ENCODE assay signal across 21 cellular contexts in the genomic region with DNA sequence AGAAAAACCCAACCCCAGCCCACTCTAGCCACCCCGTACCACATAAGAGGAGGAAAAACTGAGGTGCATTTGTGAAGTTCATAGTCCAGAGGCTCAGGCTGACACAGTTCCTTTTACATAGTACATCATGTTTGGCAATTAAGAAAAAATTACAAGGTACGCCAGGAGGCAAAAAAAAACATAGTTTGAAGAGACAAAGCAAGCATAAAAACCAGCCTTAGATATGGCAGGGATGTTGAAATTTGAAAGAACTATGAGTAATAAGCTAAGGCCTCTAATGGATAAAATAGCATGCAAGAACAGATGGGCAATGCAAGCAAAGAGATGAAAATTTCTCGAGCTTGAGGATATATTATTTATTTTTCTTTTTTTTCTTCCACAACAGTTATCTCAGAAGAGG. TPM values are rescaled to one million over a fixed set of nuclear protein-coding genes. Genes with fewer than 3 reads are reported as not detected.
A peak's percentile ranks its signal among the peaks of the same experiment; 100 is the strongest.
DNase-seq lines count a peak whose midpoint lies in the region; ATAC-seq and TF ChIP-seq lines count a peak whose summit lies in the region.
"Had no signal": no experiment of that assay in that cellular context is flagged by ENCODE, and none has a peak within 500 bp of the region (broad histone marks: within the 10 kb centered on the region; RNA-seq: fewer than 3 reads in every experiment).

No MANE protein-coding gene starts in this region.

- H3K27ac ChIP-seq in SK-N-MC = peak overlapping the region; percentile 35; the same call in 1 of the 2 replicates
- H3K27ac ChIP-seq: A549 had no signal

- H3K9me3 Mint-ChIP-seq in mesothelial cell of epicardium (peaks cover 12% of the 10 kb centered on the region), CD14-positive monocyte (peaks cover 0 to 6% (median 2%) of the 10 kb centered on the region in 7 donors)

- H3K36me3 Mint-ChIP-seq in mesothelial cell of epicardium (peaks cover 21% of the 10 kb centered on the region), CD14-positive monocyte (peaks cover 20 to 41% of the 10 kb centered on the region in 2 donors)

- H3K4me3 ChIP-seq in AG10803 (ENCODE audit: low read length) (no peak overlapping the region), SK-N-MC (no peak overlapping the region), fibroblast of mammary gland (ENCODE audit: control insufficient read depth, low read depth, low read length) (no peak overlapping the region)
- H3K4me3 ChIP-seq: A549, GM23338 had no signal

- H3K27ac Mint-ChIP-seq in mesothelial cell of epicardium = peak overlapping the region; percentile 55
- no peak overlapping the region for H3K27ac Mint-ChIP-seq in CD14-positive monocyte
- H3K27ac Mint-ChIP-seq: GM23338 had no signal

- no peaks in the 10 kb centered on the region for H3K9me3 ChIP-seq in SK-N-MC (ENCODE audit: low read depth, low read length)
- H3K9me3 ChIP-seq: A549 had no signal

- intact Hi-C loops in CD14-positive monocyte (cut with micrococcal nuclease) = no loop called here

- DNase-seq in AG10803 (ENCODE audit: low read depth) (peak; percentile 23), SK-N-MC (ENCODE audit: low read depth, low spot score) (no peak), fibroblast of mammary gland (ENCODE audit: low read depth) (peak; percentile 5), mesothelial cell of epicardium (ENCODE audit: low spot score in 2 of 2, unreplicated experiment in 2 of 2) (no peak), CD14-positive monocyte (ENCODE audit: low spot score) (no peak)
- DNase-seq: AML-193; Calu3; CD4-positive, CD25-positive, alpha-beta regulatory T cell; Kasumi-1; MV-4-11; NCI-H1436 treated with DMSO at 0.1 percent for 48 hours; NCI-H345; NCI-H69; NK-92 treated with Interleukin-12 subunit alpha and Interleukin-12 subunit beta, amount 100 ng/mL, for 24 hours; OCI-M1; RPMI8226 had no signal

- ATAC-seq in GM21447 (IDR thresholded peaks at IDR 0.05; ENCODE audit: unreplicated experiment) (no peak), HG02870 (IDR thresholded peaks at IDR 0.05; ENCODE audit: unreplicated experiment) (no peak)
- ATAC-seq: A549, GM23338 had no signal

- H3K36me3 ChIP-seq in SK-N-MC (ENCODE audit: insufficient read depth, low read length) = peaks cover 17% of the 10 kb centered on the region

- no peaks in the 10 kb centered on the region for H3K27me3 Mint-ChIP-seq in mesothelial cell of epicardium (ENCODE audit: low read depth)
- peaks cover 0 to 1% (median 1%) of the 10 kb centered on the region in 3 donors for H3K27me3 Mint-ChIP-seq in CD14-positive monocyte (ENCODE audit: low read depth in 3 of 3)
- H3K27me3 Mint-ChIP-seq: CD4-positive, CD25-positive, alpha-beta regulatory T cell had no signal

- H3K4me1 Mint-ChIP-seq in mesothelial cell of epicardium (peaks cover 14% of the 10 kb centered on the region), CD14-positive monocyte (no peaks in the 10 kb centered on the region)
- H3K4me1 Mint-ChIP-seq: CD4-positive, CD25-positive, alpha-beta regulatory T cell; GM23338 had no signal

- H3K9ac ChIP-seq in SK-N-MC (ENCODE audit: insufficient read length) = no peak overlapping the region

- no peak overlapping the region for H3K4me3 Mint-ChIP-seq in mesothelial cell of epicardium
- no peak overlapping the region for H3K4me3 Mint-ChIP-seq in CD14-positive monocyte
- H3K4me3 Mint-ChIP-seq: GM23338 had no signal

- no peak for TF ChIP-seq CTCF in AG10803 (conservative IDR thresholded peaks at IDR 0.05; ENCODE audit: low read length)
- TF ChIP-seq CTCF in fibroblast of mammary gland (conservative IDR thresholded peaks at IDR 0.05; ENCODE audit: control insufficient read depth, insufficient read depth, low read depth, low read length) = no peak
- TF ChIP-seq CTCF in mesothelial cell of epicardium (IDR thresholded peaks at IDR 0.05; ENCODE audit: unreplicated experiment) = no peak
- TF ChIP-seq CTCF in CD14-positive monocyte (IDR thresholded peaks at IDR 0.05) = no peak

RNA-seq across cellular contexts. Expression of a gene that starts 31.9 kb away (rescaled TPM):
- 3.2 to 4.3 TPM (median 3.4 TPM) in 3 replicates for total RNA-seq in mesothelial cell of epicardium
- not detected for polyA plus RNA-seq in CD14-positive monocyte
- total RNA-seq: Calu3; CD4-positive, CD25-positive, alpha-beta regulatory T cell; G401 had no signal
- polyA plus RNA-seq: CD4-positive, CD25-positive, alpha-beta regulatory T cell had no signal

RNA-seq across cellular contexts. Expression of a gene that starts 53.6 kb away (rescaled TPM):
- 7.5 to 8.9 TPM (median 8.8 TPM) in 3 replicates for total RNA-seq in mesothelial cell of epicardium
- polyA plus RNA-seq in CD14-positive monocyte = 1 to 10 TPM in 1 of 2 donors, under 1 TPM in 1; 0.76 to 1.3 TPM

Comparison
In these comparisons a context has a peak if more than half of its experiments do, and no peak if none do; other contexts are left out.
1. DNase-seq: peak in AG10803 (single experiment) and fibroblast of mammary gland (single experiment); none in SK-N-MC (single experiment), mesothelial cell of epicardium (0 of 2) and CD14-positive monocyte (single experiment).